In the genomic region with DNA sequence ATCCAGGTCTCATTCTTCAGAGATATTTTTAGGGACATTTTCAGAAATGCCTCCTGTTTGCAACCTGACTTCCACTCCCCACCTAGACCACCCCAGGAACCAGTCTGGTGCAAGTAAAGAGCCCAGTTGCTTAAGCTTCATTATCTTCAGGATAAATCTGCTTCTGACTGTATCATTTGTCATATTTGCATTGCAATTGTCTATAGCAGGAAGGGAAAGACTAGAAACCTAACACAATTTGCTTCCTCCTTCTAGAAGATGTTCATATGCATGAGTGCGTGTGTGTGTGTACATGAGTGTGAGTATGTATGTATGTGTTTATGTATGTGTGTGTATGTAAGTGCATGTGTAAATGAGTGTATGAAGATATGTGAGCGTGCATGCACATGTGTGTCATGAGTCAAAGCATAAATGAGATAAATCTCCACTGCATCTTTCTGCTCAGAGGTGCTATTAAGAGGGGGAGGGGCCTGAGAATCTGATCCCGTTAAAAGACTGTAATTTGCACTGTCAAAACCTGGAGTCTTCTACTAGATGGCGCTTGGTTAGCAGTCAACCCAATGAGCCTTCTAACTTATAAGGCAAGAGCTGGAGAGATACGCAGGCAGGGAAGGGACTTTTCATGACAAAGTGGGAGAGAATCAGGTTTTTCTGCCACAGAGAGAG, we compare ENCODE assay signal across 19 cellular contexts.
A peak's percentile ranks its signal among the peaks of the same experiment; 100 is the strongest.
DNase-seq lines count a peak whose midpoint lies in the region; ATAC-seq and TF ChIP-seq lines count a peak whose summit lies in the region.
"Had no signal": no experiment of that assay in that cellular context is flagged by ENCODE, and none has a peak within 500 bp of the region (broad histone marks: within the 10 kb centered on the region; RNA-seq: fewer than 3 reads in every experiment).

No MANE protein-coding gene starts in this region.

- H4K91ac ChIP-seq in H9 (ENCODE audit: insufficient read length, low read depth, low read length) = no peak overlapping the region

- DNase-seq in DMS 273 (lab: John Stamatoyannopoulos, UW; ENCODE audit: unreplicated experiment) (peak; percentile 6), DMS 273 treated with DMSO at 0.1 percent for 48 hours (lab: John Stamatoyannopoulos, UW) (no peak), H9 (no peak), NCI-H82 treated with DMSO at 0.1 percent for 48 hours (lab: John Stamatoyannopoulos, UW; ENCODE audit: unreplicated experiment) (peak; percentile 35), memory B cell (ENCODE audit: low spot score in 2 of 2) (no peak), posterior cingulate gyrus (no peak), globus pallidus (ENCODE audit: low spot score) (no peak), NCI-H2107 treated with DMSO at 0.1 percent for 48 hours (lab: John Stamatoyannopoulos, UW; ENCODE audit: unreplicated experiment) (no peak)
- DNase-seq: activated CD4-positive, alpha-beta T cell treated with anti-CD3 and anti-CD28 coated beads for 36 hours; activated effector memory CD4-positive, alpha-beta T cell treated with anti-CD3 and anti-CD28 coated beads, Interleukin-2, amount 50 U/mL, for 16 hours; amygdala; BE2C; Calu3; dorsolateral prefrontal cortex; left cardiac atrium; MM.1S; NCI-H2107; spleen had no signal

- H3K9me3 ChIP-seq in H9 (ENCODE audit: control insufficient read depth, low read depth, low read length) = no peaks in the 10 kb centered on the region
- H3K9me3 ChIP-seq: BE2C had no signal

- H3K4me2 ChIP-seq in H9 (ENCODE audit: insufficient read depth, insufficient read length, low read length) = no peak overlapping the region

- no peak overlapping the region for H3K56ac ChIP-seq in H9 (ENCODE audit: insufficient read length, low read depth, low read length)

- H3K23me2 ChIP-seq in H9 (ENCODE audit: insufficient read length, low read depth, low read length, poor library complexity, severe bottlenecking) = no peaks in the 10 kb centered on the region

- H3K4ac ChIP-seq in H9 (ENCODE audit: low read depth, low read length) = no peak overlapping the region

- H3K4me1 ChIP-seq in H9 (ENCODE audit: insufficient read depth, low read length) = peaks cover 16% of the 10 kb centered on the region; the same call in 1 of the 2 replicates
- H3K4me1 ChIP-seq: BE2C had no signal

- H3K36me3 Mint-ChIP-seq in H9 (ENCODE audit: insufficient read depth in 1 of 3, low read depth in 3 of 3) (peaks cover 0 to 15% (median 3%) of the 10 kb centered on the region in 3 experiments; a peak in 3 of 7 replicates), memory B cell (peaks cover 3% of the 10 kb centered on the region)

- intact Hi-C loops in posterior cingulate gyrus (cut with DNase I) = no loop called here

- H3K4me1 Mint-ChIP-seq in H9 (peaks cover 22% of the 10 kb centered on the region in 2 experiments), memory B cell (peaks cover 13% of the 10 kb centered on the region)

- H2BK20ac ChIP-seq in H9 (ENCODE audit: low read depth, low read length, poor library complexity, severe bottlenecking) = no peak overlapping the region

- H4K5ac ChIP-seq in H9 (ENCODE audit: insufficient read length, low read depth, low read length) = no peak overlapping the region

- H4K20me1 ChIP-seq in H9 (ENCODE audit: control insufficient read depth, insufficient read depth, insufficient read length) = no peaks in the 10 kb centered on the region

- peak; percentile 41 for ATAC-seq in memory B cell (ENCODE audit: low read depth)
- ATAC-seq: activated CD4-positive, alpha-beta T cell treated with anti-CD3 and anti-CD28 coated beads for 36 hours; left cardiac atrium had no signal

- no peak overlapping the region for H4K8ac ChIP-seq in H9 (replicated peaks; ENCODE audit: insufficient read length, low read depth, low read length)

- H2BK12ac ChIP-seq in H9 (ENCODE audit: insufficient read length, low read depth, low read length) = no peak overlapping the region

- H2BK15ac ChIP-seq in H9 (ENCODE audit: low read depth, low read length) = no peak overlapping the region

- no peak overlapping the region for H3K9ac ChIP-seq in H9 (ENCODE audit: extremely low read depth, insufficient read length, low read length)

- H3K79me1 ChIP-seq in H9 (ENCODE audit: insufficient read depth, low read depth, low read length, poor library complexity, severe bottlenecking) = no peaks in the 10 kb centered on the region

- H2BK120ac ChIP-seq in H9 (ENCODE audit: low read depth, low read length, poor library complexity, severe bottlenecking) = no peak overlapping the region

- H2AFZ ChIP-seq in H9 (ENCODE audit: low read length) = no peak overlapping the region

- no peak overlapping the region for H3K18ac ChIP-seq in H9 (ENCODE audit: insufficient read length, low read depth, low read length)

- H3K9me3 Mint-ChIP-seq in H9 = peaks cover 18% of the 10 kb centered on the region in 2 experiments
- peaks cover 11% of the 10 kb centered on the region for H3K9me3 Mint-ChIP-seq in memory B cell

- no peaks in the 10 kb centered on the region for H3K79me2 ChIP-seq in H9 (ENCODE audit: insufficient read depth, low read length)

- WGBS in H9 (ENCODE audit: extremely low coverage, insufficient read length, low lambda C conversion rate) = no CpG with 5 or more reads among the region's 5 CpGs

- no peak overlapping the region for H3K27ac ChIP-seq in H9 (ENCODE audit: insufficient read length, low read depth, low read length)
- H3K27ac ChIP-seq: 22Rv1, dorsolateral prefrontal cortex, spleen had no signal

- TF ChIP-seq CTCF in H9 (conservative IDR thresholded peaks at IDR 0.05) = no peak

- no peak overlapping the region for H3K4me3 Mint-ChIP-seq in H9
- H3K4me3 Mint-ChIP-seq in memory B cell = peak overlapping the region; percentile 8
- H3K4me3 Mint-ChIP-seq: activated CD4-positive, alpha-beta T cell treated with anti-CD3 and anti-CD28 coated beads for 36 hours had no signal

- no peak overlapping the region for H3K23ac ChIP-seq in H9 (ENCODE audit: insufficient read length, low read depth, low read length)

- H3T11ph ChIP-seq in H9 (ENCODE audit: low read length) = no peak overlapping the region

- no peaks in the 10 kb centered on the region for H3K27me3 Mint-ChIP-seq in H9 (ENCODE audit: low read depth)
- H3K27me3 Mint-ChIP-seq in memory B cell = peaks cover 3% of the 10 kb centered on the region
- H3K27me3 Mint-ChIP-seq: activated CD4-positive, alpha-beta T cell treated with anti-CD3 and anti-CD28 coated beads for 36 hours had no signal

- no peaks in the 10 kb centered on the region for H3K27me3 ChIP-seq in H9 (ENCODE audit: insufficient read depth, low read length)
- H3K27me3 ChIP-seq: BE2C, dorsolateral prefrontal cortex, spleen had no signal

- no peak overlapping the region for H3K14ac ChIP-seq in H9 (ENCODE audit: insufficient read depth, low read length)

- H2AK5ac ChIP-seq in H9 (ENCODE audit: insufficient read length, low read length) = no peak overlapping the region

- no peak overlapping the region for H2BK5ac ChIP-seq in H9 (ENCODE audit: insufficient read length, low read length)

- peak overlapping the region in 2 of 3 experiments; percentile 25 to 45; a peak in 2 of 7 replicates for H3K27ac Mint-ChIP-seq in H9
- peak overlapping the region; percentile 18 for H3K27ac Mint-ChIP-seq in memory B cell
- H3K27ac Mint-ChIP-seq: activated CD4-positive, alpha-beta T cell treated with anti-CD3 and anti-CD28 coated beads for 36 hours had no signal

Comparison
In these comparisons a context has a peak if more than half of its experiments do, and no peak if none do; other contexts are left out.
1. DNase-seq: peak in DMS 273 (single experiment) and NCI-H82 treated with DMSO at 0.1 percent for 48 hours (single experiment); none in DMS 273 treated with DMSO at 0.1 percent for 48 hours (single experiment), H9 (single experiment), memory B cell (0 of 2), posterior cingulate gyrus (0 of 10), globus pallidus (single experiment) and NCI-H2107 treated with DMSO at 0.1 percent for 48 hours (single experiment).